Comparison of ENCODE assay signal across 25 cellular contexts in genomic region chr13:36356058-36356457, GRCh38.
"Had no signal": no experiment of that assay in that cellular context is flagged by ENCODE, and none has a peak within 500 bp of the region (broad histone marks: within the 10 kb centered on the region; RNA-seq: fewer than 3 reads in every experiment).

No MANE protein-coding gene starts in this region.

- H3K4me3 ChIP-seq: esophagus muscularis mucosa, heart right ventricle, smooth muscle cell, upper lobe of left lung had no signal

- H3K4me2 ChIP-seq: smooth muscle cell had no signal

- DNase-seq: activated CD4-positive, alpha-beta T cell treated with anti-CD3 and anti-CD28 coated beads for 48 hours; activated CD4-positive, alpha-beta T cell treated with anti-CD3 and anti-CD28 coated beads, Interleukin-2, amount 50 U/mL, for 48 hours; activated CD8-positive, alpha-beta memory T cell treated with anti-CD3 and anti-CD28 coated beads for 24 hours; activated effector memory CD4-positive, alpha-beta T cell treated with Interleukin-2 at 50 U/mL for 16 hours; activated naive CD4-positive, alpha-beta T cell treated with Interleukin-2 at 50 U/mL for 16 hours; anterior cingulate cortex; foreskin melanocyte; heart right ventricle; left ventricle myocardium superior; nephron progenitor cell; retina; stimulated activated CD4-positive, alpha-beta T cell treated with anti-CD3 and anti-CD28 coated beads, Interleukin-1b, Interleukin-23, amount 100 ng/mL, for 48 hours; stimulated activated CD4-positive, alpha-beta T cell treated with anti-CD3 and anti-CD28 coated beads, Interleukin-4, amount 100 ng/mL, for 4 hours; stimulated activated CD8-positive, alpha-beta memory T cell treated with anti-CD3 and anti-CD28 coated beads, Interleukin-4, amount 100 ng/mL, for 48 hours; stimulated activated naive CD8-positive, alpha-beta T cell treated with anti-CD3 and anti-CD28 coated beads, Interleukin-15, amount 100 ng/mL, for 72 hours; substantia nigra; T1000; WERI-Rb-1 had no signal

- ATAC-seq: activated CD4-positive, CD25-positive, alpha-beta regulatory T cell treated with anti-CD3 and anti-CD28 coated beads, Interleukin-2, amount 50 U/mL, for 24 hours; heart right ventricle; left ventricle myocardium superior; stimulated activated memory B cell treated with anti-CD40 and anti-IgM and Interleukin-4, amounts not matched to agents 10 μg/mL and 1 μg/mL and 100 μg/mL, for 72 hours; stimulated activated naive CD8-positive, alpha-beta T cell treated with anti-CD3 and anti-CD28 coated beads, Interleukin-15, amount 100 ng/mL, for 72 hours had no signal

- H3K36me3 ChIP-seq: esophagus muscularis mucosa, heart right ventricle, neutrophil, upper lobe of left lung, WERI-Rb-1 had no signal

- H3K27ac ChIP-seq: heart right ventricle, neutrophil, upper lobe of left lung, WERI-Rb-1 had no signal

- H3K9me3 ChIP-seq: esophagus muscularis mucosa, heart right ventricle, neutrophil, upper lobe of left lung had no signal

- H3K27me3 ChIP-seq: esophagus muscularis mucosa, heart right ventricle, neutrophil, upper lobe of left lung had no signal

- FAIRE-seq: bronchial epithelial cell had no signal

- H3K4me1 ChIP-seq: upper lobe of left lung had no signal
